In the genomic region with DNA sequence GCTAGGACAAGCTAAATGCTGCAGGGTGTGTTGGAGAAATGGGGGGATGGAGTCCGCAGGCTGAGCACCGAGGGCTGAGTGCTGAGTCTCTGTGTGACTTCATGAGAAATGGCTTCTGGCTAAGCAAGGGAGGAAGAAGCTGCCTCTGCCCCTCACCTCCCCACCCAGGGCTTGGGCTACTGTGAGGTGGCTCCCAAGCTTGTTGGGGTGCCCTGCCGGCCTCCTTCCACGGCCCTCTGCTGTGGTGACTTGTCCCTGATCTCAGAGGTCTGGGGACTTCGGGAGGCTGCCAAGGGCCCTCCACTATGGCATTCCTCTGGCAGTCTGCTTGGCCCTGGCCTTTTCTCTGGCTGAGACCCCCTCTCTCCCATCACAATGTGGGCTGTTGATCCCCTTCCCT, we compare ENCODE assay signal across 27 cellular contexts.
"Had no signal": no experiment of that assay in that cellular context is flagged by ENCODE, and none has a peak within 500 bp of the region (broad histone marks: within the 10 kb centered on the region; RNA-seq: fewer than 3 reads in every experiment).

No MANE protein-coding gene starts in this region.

- H3K9me3 Mint-ChIP-seq: naive thymus-derived CD8-positive, alpha-beta T cell; nephron; neural crest cell; stimulated activated memory B cell treated with anti-CD40 and anti-IgM and Interleukin-4, amounts not matched to agents 10 μg/mL and 1 μg/mL and 100 μg/mL, for 72 hours; stimulated activated naive CD8-positive, alpha-beta T cell treated with anti-CD3 and anti-CD28 coated beads, Interleukin-15, amount 100 ng/mL, for 72 hours had no signal

- H3K27ac ChIP-seq: heart right ventricle, hepatocyte, lower lobe of right lung, pancreas, prostate gland, right lobe of liver, testis, thyroid gland, transverse colon, upper lobe of right lung, uterus had no signal

- H3K79me2 ChIP-seq: hepatocyte had no signal

- H3K27me3 ChIP-seq: heart right ventricle, hepatocyte, pancreas, right lobe of liver, testis, thyroid gland, transverse colon, upper lobe of right lung, uterus had no signal

- H3K36me3 ChIP-seq: lower lobe of right lung, pancreas, prostate gland, right lobe of liver, thyroid gland, transverse colon, upper lobe of right lung, uterus had no signal

- H3K4me3 ChIP-seq: heart right ventricle, hepatocyte, lower lobe of right lung, pancreas, prostate gland, right lobe of liver, smooth muscle cell, testis, thyroid gland, transverse colon, upper lobe of right lung, uterus had no signal

- H3K27ac Mint-ChIP-seq: naive thymus-derived CD8-positive, alpha-beta T cell; nephron; stimulated activated memory B cell treated with anti-CD40 and anti-IgM and Interleukin-4, amounts not matched to agents 10 μg/mL and 1 μg/mL and 100 μg/mL, for 72 hours; stimulated activated naive CD8-positive, alpha-beta T cell treated with anti-CD3 and anti-CD28 coated beads, Interleukin-15, amount 100 ng/mL, for 72 hours had no signal

- H2AFZ ChIP-seq: hepatocyte had no signal

- H3K4me2 ChIP-seq: hepatocyte, smooth muscle cell had no signal

- H3K4me1 Mint-ChIP-seq: naive thymus-derived CD8-positive, alpha-beta T cell; stimulated activated memory B cell treated with anti-CD40 and anti-IgM and Interleukin-4, amounts not matched to agents 10 μg/mL and 1 μg/mL and 100 μg/mL, for 72 hours; stimulated activated naive CD8-positive, alpha-beta T cell treated with anti-CD3 and anti-CD28 coated beads, Interleukin-15, amount 100 ng/mL, for 72 hours had no signal

- H3K4me1 ChIP-seq: pancreas, prostate gland, right lobe of liver, testis, thyroid gland, transverse colon, uterus had no signal

- H3K36me3 Mint-ChIP-seq: naive thymus-derived CD8-positive, alpha-beta T cell; stimulated activated memory B cell treated with anti-CD40 and anti-IgM and Interleukin-4, amounts not matched to agents 10 μg/mL and 1 μg/mL and 100 μg/mL, for 72 hours had no signal

- H3K27me3 Mint-ChIP-seq: stimulated activated naive CD8-positive, alpha-beta T cell treated with anti-CD3 and anti-CD28 coated beads, Interleukin-15, amount 100 ng/mL, for 72 hours had no signal

- H3K4me3 Mint-ChIP-seq: naive thymus-derived CD8-positive, alpha-beta T cell; nephron; neural crest cell; stimulated activated memory B cell treated with anti-CD40 and anti-IgM and Interleukin-4, amounts not matched to agents 10 μg/mL and 1 μg/mL and 100 μg/mL, for 72 hours; stimulated activated naive CD8-positive, alpha-beta T cell treated with anti-CD3 and anti-CD28 coated beads, Interleukin-15, amount 100 ng/mL, for 72 hours had no signal

- DNase-seq: heart right ventricle; kidney glomerular epithelial cell; left cardiac atrium; lower lobe of right lung; mammary epithelial cell; mesenchymal stem cell; naive thymus-derived CD8-positive, alpha-beta T cell; pancreas; posterior cingulate gyrus; right lobe of liver; stimulated activated CD4-positive, alpha-beta T cell treated with anti-CD3 and anti-CD28 coated beads, Interleukin-1b, Interleukin-23, amount 100 ng/mL, for 48 hours; stimulated activated CD4-positive, alpha-beta T cell treated with anti-CD3 and anti-CD28 coated beads, Interleukin-2, amount 100 ng/mL, for 48 hours; stimulated activated CD4-positive, alpha-beta T cell treated with anti-CD3 and anti-CD28 coated beads, Interleukin-4, amount 100 ng/mL, for 4 hours; stimulated activated CD8-positive, alpha-beta memory T cell treated with anti-CD3 and anti-CD28 coated beads, Interleukin-4, amount 100 ng/mL, for 48 hours; stimulated activated naive CD4-positive, alpha-beta T cell treated with Interleukin-2 at 50 U/mL for 16 hours; stimulated activated naive CD8-positive, alpha-beta T cell treated with anti-CD3 and anti-CD28 coated beads, Interleukin-15, amount 100 ng/mL, for 72 hours; testis; thyroid gland; transverse colon; upper lobe of right lung; uterus had no signal

- H3K9me3 ChIP-seq: heart right ventricle, lower lobe of right lung, pancreas, prostate gland, right lobe of liver, testis, thyroid gland, transverse colon, upper lobe of right lung, uterus had no signal
